8 cellular contexts compared by ENCODE assay signal in genomic region chr16:90008708-90009145, GRCh38.
DNase-seq lines count a peak whose midpoint lies in the region; ATAC-seq lines count a peak whose summit lies in the region.

No MANE protein-coding gene starts in this region.

- ATAC-seq in GM18909 (IDR thresholded peaks at IDR 0.05; ENCODE audit: poor library complexity, unreplicated experiment) (peak; percentile 75), HG03520 (IDR thresholded peaks at IDR 0.05; ENCODE audit: unreplicated experiment) (no peak)

- DNase-seq in NAMALWA (ENCODE audit: low spot score) (peak; percentile 83), NCI-H2107 treated with DMSO at 0.1 percent for 48 hours (lab: John Stamatoyannopoulos, UW; ENCODE audit: unreplicated experiment) (no peak), hepatic stellate cell (ENCODE audit: low spot score) (no peak), NCI-H146 treated with DMSO at 0.1 percent for 48 hours (lab: John Stamatoyannopoulos, UW; ENCODE audit: unreplicated experiment) (no peak)
- peak; percentile 42 for DNase-seq in activated effector memory CD4-positive, alpha-beta T cell treated with Interleukin-2 at 50 U/mL for 16 hours
- DNase-seq in stimulated activated CD4-positive, alpha-beta T cell treated with anti-CD3 and anti-CD28 coated beads, TNF-alpha, amount 100 ng/mL, for 4 hours (ENCODE audit: low read depth in 3 of 3), result peak in 2 of 3 experiments; percentile 56 to 61

Comparison
In these comparisons a context has a peak if more than half of its experiments do, and no peak if none do; other contexts are left out.
1. DNase-seq: peak in NAMALWA (single experiment), activated effector memory CD4-positive, alpha-beta T cell treated with Interleukin-2 at 50 U/mL for 16 hours (single experiment) and stimulated activated CD4-positive, alpha-beta T cell treated with anti-CD3 and anti-CD28 coated beads, TNF-alpha, amount 100 ng/mL, for 4 hours (2 of 3); none in NCI-H2107 treated with DMSO at 0.1 percent for 48 hours (single experiment), hepatic stellate cell (single experiment) and NCI-H146 treated with DMSO at 0.1 percent for 48 hours (single experiment).